In genomic region chr2:85180322-85181092, GRCh38 we compare ENCODE assay signal across 25 cellular contexts. TPM values are rescaled to one million over a fixed set of nuclear protein-coding genes. Genes with fewer than 3 reads are reported as not detected.
DNase-seq lines count a peak whose midpoint lies in the region; ATAC-seq and TF ChIP-seq lines count a peak whose summit lies in the region.
"Had no signal": no experiment of that assay in that cellular context is flagged by ENCODE, and none has a peak within 500 bp of the region (broad histone marks: within the 10 kb centered on the region; RNA-seq: fewer than 3 reads in every experiment).

No MANE protein-coding gene starts in this region.

- no peaks in the 10 kb centered on the region for H3K36me3 ChIP-seq in right lobe of liver
- H3K36me3 ChIP-seq in SK-N-SH (replicated peaks in 1 of 2; ENCODE audit: control insufficient read depth in 1 of 2, insufficient read depth in 2 of 2, low read length in 1 of 2), result no peaks in the 10 kb centered on the region
- H3K36me3 ChIP-seq: prostate gland had no signal

- no peak for TF ChIP-seq POLR2A in right lobe of liver (IDR thresholded peaks at IDR 0.05)

- H3K4me3 ChIP-seq in right lobe of liver, result no peak overlapping the region
- H3K4me3 ChIP-seq in SK-N-SH (ENCODE audit: low read depth in 2 of 2, low read length in 1 of 2), result no peak overlapping the region
- H3K4me3 ChIP-seq: GM12878, prostate gland had no signal

- H3K4me2 ChIP-seq in SK-N-SH, result no peak overlapping the region

- H3K27ac ChIP-seq in right lobe of liver, result no peak overlapping the region
- no peak overlapping the region for H3K27ac ChIP-seq in SK-N-SH (ENCODE audit: low read depth in 2 of 2, low read length in 1 of 2)
- H3K27ac ChIP-seq: 22Rv1, prostate gland had no signal

- POLR2A ChIA-PET in SK-N-SH (lab: Yijun Ruan, JAX), result no interaction called here

- no peak overlapping the region for H2AFZ ChIP-seq in SK-N-SH (ENCODE audit: low read depth)

- no peaks in the 10 kb centered on the region for H3K9me2 ChIP-seq in SK-N-SH

- ATAC-seq in activated T-helper 17 cell treated with anti-CD3 and anti-CD28 coated beads, Interleukin-2, amount 50 U/mL, for 72 hours (replicated peaks), result no peak
- ATAC-seq in right lobe of liver, result peak in 3 of 4 donors; percentile 28 to 52 (median 36)
- ATAC-seq: activated CD8-positive, alpha-beta T cell treated with anti-CD3 and anti-CD28 coated beads for 36 hours; activated naive CD8-positive, alpha-beta T cell treated with anti-CD3 and anti-CD28 coated beads, Interleukin-2, amount 50 U/mL, for 24 hours had no signal

- no peaks in the 10 kb centered on the region for H3K36me3 Mint-ChIP-seq in activated T-helper 17 cell treated with anti-CD3 and anti-CD28 coated beads, Interleukin-2, amount 50 U/mL, for 72 hours (ENCODE audit: low read depth)
- H3K36me3 Mint-ChIP-seq in progenitor cell of endocrine pancreas (ENCODE audit: insufficient read depth), result peaks cover 2% of the 10 kb centered on the region
- H3K36me3 Mint-ChIP-seq: CD14-positive monocyte had no signal

- DNase-seq in DMS79 treated with DMSO at 0.1 percent for 48 hours (lab: John Stamatoyannopoulos, UW), result peak; percentile 34
- DNase-seq in DMS79 (lab: John Stamatoyannopoulos, UW), result no peak
- DNase-seq in right lobe of liver, result no peak
- DNase-seq in progenitor cell of endocrine pancreas (ENCODE audit: low spot score, unreplicated experiment), result no peak
- no peak for DNase-seq in NCI-H2196 treated with DMSO at 0.1 percent for 48 hours (lab: John Stamatoyannopoulos, UW; ENCODE audit: unreplicated experiment)
- DNase-seq in SK-N-SH, result no peak
- DNase-seq in activated CD8-positive, alpha-beta memory T cell treated with anti-CD3 and anti-CD28 coated beads, Interleukin-2, amount 50 U/mL, for 48 hours, result no peak
- DNase-seq: activated CD8-positive, alpha-beta T cell treated with anti-CD3 and anti-CD28 coated beads for 36 hours; activated effector memory CD4-positive, alpha-beta T cell treated with Interleukin-2 at 50 U/mL for 16 hours; activated naive CD8-positive, alpha-beta T cell treated with anti-CD3 and anti-CD28 coated beads, Interleukin-2, amount 50 U/mL, for 24 hours; GOT3; left ventricle myocardium superior; NCI-H1048; NCI-H187; NCI-H748 treated with DMSO at 0.1 percent for 48 hours; stimulated activated CD4-positive, alpha-beta T cell treated with anti-CD3 and anti-CD28 coated beads, Interleukin-15, amount 100 ng/mL, for 24 hours; stimulated activated naive CD4-positive, alpha-beta T cell; T-helper 2 cell had no signal

- no peaks in the 10 kb centered on the region for H3K79me2 ChIP-seq in SK-N-SH (ENCODE audit: insufficient read depth)

- no peak for TF ChIP-seq CTCF in right lobe of liver (IDR thresholded peaks at IDR 0.05)
- no peak for TF ChIP-seq CTCF in progenitor cell of endocrine pancreas (IDR thresholded peaks at IDR 0.05; ENCODE audit: unreplicated experiment)
- TF ChIP-seq CTCF in SK-N-SH (IDR thresholded peaks at IDR 0.05), result no peak

- no peaks in the 10 kb centered on the region for H3F3A ChIP-seq in SK-N-SH (replicated peaks; ENCODE audit: insufficient read depth)

- peak overlapping the region; percentile 31 for H3K27ac Mint-ChIP-seq in activated T-helper 17 cell treated with anti-CD3 and anti-CD28 coated beads, Interleukin-2, amount 50 U/mL, for 72 hours
- peak overlapping the region; percentile 5 for H3K27ac Mint-ChIP-seq in progenitor cell of endocrine pancreas
- H3K27ac Mint-ChIP-seq: activated CD8-positive, alpha-beta T cell treated with anti-CD3 and anti-CD28 coated beads for 36 hours; activated naive CD8-positive, alpha-beta T cell treated with anti-CD3 and anti-CD28 coated beads, Interleukin-2, amount 50 U/mL, for 24 hours had no signal

- TF ChIP-seq EP300 in SK-N-SH (IDR thresholded peaks at IDR 0.05; ENCODE audit: borderline replicate concordance in 1 of 2, low read depth in 1 of 2, low read length in 1 of 2), result no peak

- H3K4me1 ChIP-seq in right lobe of liver (peaks cover 0 to 10% (median 5%) of the 10 kb centered on the region in 4 donors), SK-N-SH (ENCODE audit: control insufficient read depth in 1 of 2, insufficient read depth in 2 of 2, low read depth in 1 of 2, low read length in 1 of 2) (no peaks in the 10 kb centered on the region; a peak in 2 of 4 replicates)
- H3K4me1 ChIP-seq: prostate gland had no signal

- no peaks in the 10 kb centered on the region for H3K4me1 Mint-ChIP-seq in activated T-helper 17 cell treated with anti-CD3 and anti-CD28 coated beads, Interleukin-2, amount 50 U/mL, for 72 hours
- H3K4me1 Mint-ChIP-seq in progenitor cell of endocrine pancreas (ENCODE audit: low read depth), result peaks cover 47% of the 10 kb centered on the region
- H3K4me1 Mint-ChIP-seq: activated naive CD8-positive, alpha-beta T cell treated with anti-CD3 and anti-CD28 coated beads, Interleukin-2, amount 50 U/mL, for 24 hours; CD14-positive monocyte had no signal

- no peak overlapping the region for H3K4me3 Mint-ChIP-seq in activated T-helper 17 cell treated with anti-CD3 and anti-CD28 coated beads, Interleukin-2, amount 50 U/mL, for 72 hours
- no peak overlapping the region for H3K4me3 Mint-ChIP-seq in progenitor cell of endocrine pancreas (ENCODE audit: low read depth)
- H3K4me3 Mint-ChIP-seq: activated CD8-positive, alpha-beta T cell treated with anti-CD3 and anti-CD28 coated beads for 36 hours; activated naive CD8-positive, alpha-beta T cell treated with anti-CD3 and anti-CD28 coated beads, Interleukin-2, amount 50 U/mL, for 24 hours; CD14-positive monocyte; neural crest cell had no signal

- H3K9me3 Mint-ChIP-seq in activated T-helper 17 cell treated with anti-CD3 and anti-CD28 coated beads, Interleukin-2, amount 50 U/mL, for 72 hours, result no peaks in the 10 kb centered on the region
- no peaks in the 10 kb centered on the region for H3K9me3 Mint-ChIP-seq in progenitor cell of endocrine pancreas (ENCODE audit: low read depth)
- H3K9me3 Mint-ChIP-seq: activated CD8-positive, alpha-beta T cell treated with anti-CD3 and anti-CD28 coated beads for 36 hours; activated naive CD8-positive, alpha-beta T cell treated with anti-CD3 and anti-CD28 coated beads, Interleukin-2, amount 50 U/mL, for 24 hours; neural crest cell had no signal

- 57% methylated on average over 12 of the region's 12 CpGs for WGBS in right lobe of liver (ENCODE audit: insufficient coverage, low coverage, low lambda C conversion rate, missing lambda C conversion rate)
- WGBS in SK-N-SH (ENCODE audit: low lambda C conversion rate), result 89% methylated on average over 11 of the region's 12 CpGs

- H3K27me3 ChIP-seq in right lobe of liver (no peaks in the 10 kb centered on the region), SK-N-SH (ENCODE audit: insufficient read depth) (no peaks in the 10 kb centered on the region)

- no peak for TF ChIP-seq RAD21 in SK-N-SH (IDR thresholded peaks at IDR 0.05; ENCODE audit: low read length)

- H3K9me3 ChIP-seq in right lobe of liver (no peaks in the 10 kb centered on the region), SK-N-SH (no peaks in the 10 kb centered on the region)
- H3K9me3 ChIP-seq: prostate gland had no signal

- intact Hi-C loops in right lobe of liver (cut with DNase I), result no loop called here

- no peak overlapping the region for H3K9ac ChIP-seq in SK-N-SH

- CTCF ChIA-PET in SK-N-SH (lab: Yijun Ruan, JAX), result interaction anchor here (1.3 to 3.7 kb wide), 4 partner anchors 15 to 114 kb away, joined by 3 to 17 read pairs (median 6); no protein-coding TSS in a partner anchor

- peaks cover 9% of the 10 kb centered on the region for H3K27me3 Mint-ChIP-seq in activated T-helper 17 cell treated with anti-CD3 and anti-CD28 coated beads, Interleukin-2, amount 50 U/mL, for 72 hours
- no peaks in the 10 kb centered on the region for H3K27me3 Mint-ChIP-seq in progenitor cell of endocrine pancreas
- H3K27me3 Mint-ChIP-seq: activated naive CD8-positive, alpha-beta T cell treated with anti-CD3 and anti-CD28 coated beads, Interleukin-2, amount 50 U/mL, for 24 hours had no signal

- H4K20me1 ChIP-seq in SK-N-SH (ENCODE audit: insufficient read depth), result peaks cover 17% of the 10 kb centered on the region

TF ChIP-seq in SK-N-SH, 30 proteins besides CTCF, POLR2A, EP300 and RAD21:
- TF ChIP-seq ELF1 (IDR thresholded peaks at IDR 0.05) (no peak), TEAD4 (IDR thresholded peaks at IDR 0.05; ENCODE audit: borderline replicate concordance, insufficient read depth) (no peak), PBX3 (IDR thresholded peaks at IDR 0.05) (no peak), RCOR1 (IDR thresholded peaks at IDR 0.05; ENCODE audit: low read length) (no peak), TCF12 (IDR thresholded peaks at IDR 0.05) (no peak), SIN3A (IDR thresholded peaks at IDR 0.05; ENCODE audit: borderline replicate concordance, low read depth, low read length) (no peak), POLR2AphosphoS5 (IDR thresholded peaks at IDR 0.05; ENCODE audit: low read depth, low read length) (no peak)

RNA-seq across cellular contexts. Expression of gene TCF7L1, which starts 47.3 kb away (rescaled TPM):
- not detected for total RNA-seq in activated T-helper 17 cell treated with anti-CD3 and anti-CD28 coated beads, Interleukin-2, amount 50 U/mL, for 72 hours
- 1 to 10 TPM; 1.2 to 8.8 (median 3.7) TPM for total RNA-seq in right lobe of liver
- 57.2 and 62.7 TPM in 2 replicates for total RNA-seq in progenitor cell of endocrine pancreas
- 1.6 and 3.7 TPM in 2 replicates for polyA plus RNA-seq in SK-N-SH (2012; rRNA removed)
- polyA plus RNA-seq in SK-N-SH (2012; cell fraction: cytosol; rRNA removed), result 3.1 and 3.3 TPM in 2 replicates
- 9.0 and 11.0 TPM in 2 replicates for polyA plus RNA-seq in SK-N-SH (2012; cell fraction: nucleus; rRNA removed)
- total RNA-seq: activated CD8-positive, alpha-beta T cell treated with anti-CD3 and anti-CD28 coated beads for 36 hours; mononuclear cell had no signal
